1 cellular context compared by ENCODE assay signal in genomic region chr5:79330071-79330470, GRCh38.
TF ChIP-seq lines count a peak whose summit lies in the region.

No MANE protein-coding gene starts in this region.

TF ChIP-seq in K562, 482 proteins besides CTCF, POLR2A, EP300 and RAD21 (continued from another document):
- TF ChIP-seq, protein P1, sequence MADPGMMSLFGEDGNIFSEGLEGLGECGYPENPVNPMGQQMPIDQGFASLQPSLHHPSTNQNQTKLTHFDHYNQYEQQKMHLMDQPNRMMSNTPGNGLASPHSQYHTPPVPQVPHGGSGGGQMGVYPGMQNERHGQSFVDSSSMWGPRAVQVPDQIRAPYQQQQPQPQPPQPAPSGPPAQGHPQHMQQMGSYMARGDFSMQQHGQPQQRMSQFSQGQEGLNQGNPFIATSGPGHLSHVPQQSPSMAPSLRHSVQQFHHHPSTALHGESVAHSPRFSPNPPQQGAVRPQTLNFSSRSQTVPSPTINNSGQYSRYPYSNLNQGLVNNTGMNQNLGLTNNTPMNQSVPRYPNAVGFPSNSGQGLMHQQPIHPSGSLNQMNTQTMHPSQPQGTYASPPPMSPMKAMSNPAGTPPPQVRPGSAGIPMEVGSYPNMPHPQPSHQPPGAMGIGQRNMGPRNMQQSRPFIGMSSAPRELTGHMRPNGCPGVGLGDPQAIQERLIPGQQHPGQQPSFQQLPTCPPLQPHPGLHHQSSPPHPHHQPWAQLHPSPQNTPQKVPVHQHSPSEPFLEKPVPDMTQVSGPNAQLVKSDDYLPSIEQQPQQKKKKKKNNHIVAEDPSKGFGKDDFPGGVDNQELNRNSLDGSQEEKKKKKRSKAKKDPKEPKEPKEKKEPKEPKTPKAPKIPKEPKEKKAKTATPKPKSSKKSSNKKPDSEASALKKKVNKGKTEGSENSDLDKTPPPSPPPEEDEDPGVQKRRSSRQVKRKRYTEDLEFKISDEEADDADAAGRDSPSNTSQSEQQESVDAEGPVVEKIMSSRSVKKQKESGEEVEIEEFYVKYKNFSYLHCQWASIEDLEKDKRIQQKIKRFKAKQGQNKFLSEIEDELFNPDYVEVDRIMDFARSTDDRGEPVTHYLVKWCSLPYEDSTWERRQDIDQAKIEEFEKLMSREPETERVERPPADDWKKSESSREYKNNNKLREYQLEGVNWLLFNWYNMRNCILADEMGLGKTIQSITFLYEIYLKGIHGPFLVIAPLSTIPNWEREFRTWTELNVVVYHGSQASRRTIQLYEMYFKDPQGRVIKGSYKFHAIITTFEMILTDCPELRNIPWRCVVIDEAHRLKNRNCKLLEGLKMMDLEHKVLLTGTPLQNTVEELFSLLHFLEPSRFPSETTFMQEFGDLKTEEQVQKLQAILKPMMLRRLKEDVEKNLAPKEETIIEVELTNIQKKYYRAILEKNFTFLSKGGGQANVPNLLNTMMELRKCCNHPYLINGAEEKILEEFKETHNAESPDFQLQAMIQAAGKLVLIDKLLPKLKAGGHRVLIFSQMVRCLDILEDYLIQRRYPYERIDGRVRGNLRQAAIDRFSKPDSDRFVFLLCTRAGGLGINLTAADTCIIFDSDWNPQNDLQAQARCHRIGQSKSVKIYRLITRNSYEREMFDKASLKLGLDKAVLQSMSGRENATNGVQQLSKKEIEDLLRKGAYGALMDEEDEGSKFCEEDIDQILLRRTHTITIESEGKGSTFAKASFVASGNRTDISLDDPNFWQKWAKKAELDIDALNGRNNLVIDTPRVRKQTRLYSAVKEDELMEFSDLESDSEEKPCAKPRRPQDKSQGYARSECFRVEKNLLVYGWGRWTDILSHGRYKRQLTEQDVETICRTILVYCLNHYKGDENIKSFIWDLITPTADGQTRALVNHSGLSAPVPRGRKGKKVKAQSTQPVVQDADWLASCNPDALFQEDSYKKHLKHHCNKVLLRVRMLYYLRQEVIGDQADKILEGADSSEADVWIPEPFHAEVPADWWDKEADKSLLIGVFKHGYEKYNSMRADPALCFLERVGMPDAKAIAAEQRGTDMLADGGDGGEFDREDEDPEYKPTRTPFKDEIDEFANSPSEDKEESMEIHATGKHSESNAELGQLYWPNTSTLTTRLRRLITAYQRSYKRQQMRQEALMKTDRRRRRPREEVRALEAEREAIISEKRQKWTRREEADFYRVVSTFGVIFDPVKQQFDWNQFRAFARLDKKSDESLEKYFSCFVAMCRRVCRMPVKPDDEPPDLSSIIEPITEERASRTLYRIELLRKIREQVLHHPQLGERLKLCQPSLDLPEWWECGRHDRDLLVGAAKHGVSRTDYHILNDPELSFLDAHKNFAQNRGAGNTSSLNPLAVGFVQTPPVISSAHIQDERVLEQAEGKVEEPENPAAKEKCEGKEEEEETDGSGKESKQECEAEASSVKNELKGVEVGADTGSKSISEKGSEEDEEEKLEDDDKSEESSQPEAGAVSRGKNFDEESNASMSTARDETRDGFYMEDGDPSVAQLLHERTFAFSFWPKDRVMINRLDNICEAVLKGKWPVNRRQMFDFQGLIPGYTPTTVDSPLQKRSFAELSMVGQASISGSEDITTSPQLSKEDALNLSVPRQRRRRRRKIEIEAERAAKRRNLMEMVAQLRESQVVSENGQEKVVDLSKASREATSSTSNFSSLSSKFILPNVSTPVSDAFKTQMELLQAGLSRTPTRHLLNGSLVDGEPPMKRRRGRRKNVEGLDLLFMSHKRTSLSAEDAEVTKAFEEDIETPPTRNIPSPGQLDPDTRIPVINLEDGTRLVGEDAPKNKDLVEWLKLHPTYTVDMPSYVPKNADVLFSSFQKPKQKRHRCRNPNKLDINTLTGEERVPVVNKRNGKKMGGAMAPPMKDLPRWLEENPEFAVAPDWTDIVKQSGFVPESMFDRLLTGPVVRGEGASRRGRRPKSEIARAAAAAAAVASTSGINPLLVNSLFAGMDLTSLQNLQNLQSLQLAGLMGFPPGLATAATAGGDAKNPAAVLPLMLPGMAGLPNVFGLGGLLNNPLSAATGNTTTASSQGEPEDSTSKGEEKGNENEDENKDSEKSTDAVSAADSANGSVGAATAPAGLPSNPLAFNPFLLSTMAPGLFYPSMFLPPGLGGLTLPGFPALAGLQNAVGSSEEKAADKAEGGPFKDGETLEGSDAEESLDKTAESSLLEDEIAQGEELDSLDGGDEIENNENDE (IDR thresholded peaks at IDR 0.05; ENCODE audit: low read depth, low read length): no peak
- TF ChIP-seq, protein P2, sequence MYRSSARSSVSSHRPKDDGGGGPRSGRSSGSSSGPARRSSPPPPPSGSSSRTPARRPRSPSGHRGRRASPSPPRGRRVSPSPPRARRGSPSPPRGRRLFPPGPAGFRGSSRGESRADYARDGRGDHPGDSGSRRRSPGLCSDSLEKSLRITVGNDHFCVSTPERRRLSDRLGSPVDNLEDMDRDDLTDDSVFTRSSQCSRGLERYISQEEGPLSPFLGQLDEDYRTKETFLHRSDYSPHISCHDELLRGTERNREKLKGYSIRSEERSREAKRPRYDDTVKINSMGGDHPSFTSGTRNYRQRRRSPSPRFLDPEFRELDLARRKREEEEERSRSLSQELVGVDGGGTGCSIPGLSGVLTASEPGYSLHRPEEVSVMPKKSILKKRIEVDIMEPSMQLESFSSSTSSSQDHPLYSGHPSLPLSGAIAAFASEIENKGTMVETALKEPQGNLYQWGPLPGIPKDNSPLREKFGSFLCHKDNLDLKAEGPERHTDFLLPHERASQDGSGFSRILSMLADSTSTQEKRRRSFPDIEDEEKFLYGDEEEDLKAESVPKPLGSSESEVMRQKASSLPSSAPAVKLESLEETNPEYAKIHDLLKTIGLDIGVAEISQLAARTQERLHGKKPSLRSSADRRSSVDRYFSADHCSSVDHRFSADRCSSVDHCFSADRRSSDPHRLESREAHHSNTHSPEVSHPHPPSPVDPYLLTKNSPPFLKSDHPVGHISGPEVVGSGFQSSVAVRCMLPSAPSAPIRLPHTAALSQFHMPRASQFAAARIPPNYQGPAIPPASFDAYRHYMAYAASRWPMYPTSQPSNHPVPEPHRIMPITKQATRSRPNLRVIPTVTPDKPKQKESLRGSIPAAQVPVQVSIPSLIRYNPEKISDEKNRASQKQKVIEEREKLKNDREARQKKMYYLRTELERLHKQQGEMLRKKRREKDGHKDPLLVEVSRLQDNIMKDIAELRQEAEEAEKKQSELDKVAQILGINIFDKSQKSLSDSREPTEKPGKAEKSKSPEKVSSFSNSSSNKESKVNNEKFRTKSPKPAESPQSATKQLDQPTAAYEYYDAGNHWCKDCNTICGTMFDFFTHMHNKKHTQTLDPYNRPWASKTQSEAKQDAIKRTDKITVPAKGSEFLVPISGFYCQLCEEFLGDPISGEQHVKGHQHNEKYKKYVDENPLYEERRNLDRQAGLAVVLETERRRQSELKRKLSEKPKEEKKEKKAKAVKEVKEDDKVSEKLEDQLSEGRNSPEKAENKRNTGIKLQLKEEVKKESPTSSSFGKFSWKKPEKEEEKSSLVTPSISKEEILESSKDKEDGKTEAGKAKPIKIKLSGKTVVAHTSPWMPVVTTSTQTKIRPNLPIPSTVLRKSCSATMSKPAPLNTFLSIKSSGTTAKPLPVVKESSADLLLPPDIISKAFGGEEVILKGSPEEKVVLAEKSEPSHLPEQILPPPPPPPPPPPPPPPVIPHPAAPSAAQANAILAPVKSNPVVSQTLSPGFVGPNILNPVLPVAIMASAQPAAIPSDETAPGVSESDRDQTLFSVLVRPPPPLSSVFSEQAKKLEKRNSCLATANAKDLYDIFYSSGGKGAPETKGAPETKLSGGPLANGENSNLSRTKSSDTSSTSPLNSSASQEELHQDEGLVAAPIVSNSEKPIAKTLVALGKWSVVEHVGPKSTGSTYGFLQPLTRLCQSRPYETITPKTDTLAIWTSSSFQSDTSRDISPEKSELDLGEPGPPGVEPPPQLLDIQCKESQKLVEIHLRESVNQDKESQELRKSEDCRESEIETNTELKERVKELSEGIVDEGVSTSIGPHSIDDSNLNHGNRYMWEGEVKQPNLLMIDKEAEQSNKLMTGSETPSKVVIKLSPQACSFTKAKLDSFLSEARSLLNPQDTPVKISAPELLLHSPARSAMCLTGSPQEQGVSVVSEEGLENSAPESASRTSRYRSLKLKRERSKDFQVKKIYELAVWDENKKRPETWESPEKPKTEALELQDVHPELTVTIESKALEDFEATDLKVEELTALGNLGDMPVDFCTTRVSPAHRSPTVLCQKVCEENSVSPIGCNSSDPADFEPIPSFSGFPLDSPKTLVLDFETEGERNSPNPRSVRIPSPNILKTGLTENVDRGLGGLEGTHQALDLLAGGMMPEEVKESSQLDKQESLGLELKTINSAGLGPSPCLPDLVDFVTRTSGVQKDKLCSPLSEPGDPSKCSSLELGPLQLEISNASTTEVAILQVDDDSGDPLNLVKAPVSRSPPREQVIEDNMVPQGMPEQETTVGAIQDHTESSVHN (IDR thresholded peaks at IDR 0.05; ENCODE audit: borderline replicate concordance in 1 of 2, low read depth in 1 of 2): no peak
- no peak for TF ChIP-seq ZBTB5 (IDR thresholded peaks at IDR 0.05)
- TF ChIP-seq HMG20A (CRISPR knock-in tag; conservative IDR thresholded peaks at IDR 0.05): no peak
- TF ChIP-seq SPI1 (IDR thresholded peaks at IDR 0.05; ENCODE audit: borderline replicate concordance, low read depth, low read length): no peak
- TF ChIP-seq ZSCAN29 (IDR thresholded peaks at IDR 0.05): no peak
TF ChIP-seq in K562: peak in this region for 2.
